In genomic region chr15:101295607-101296225, GRCh38 we compare ENCODE assay signal across 8 cellular contexts.
DNase-seq lines count a peak whose midpoint lies in the region; ATAC-seq lines count a peak whose summit lies in the region.

No MANE protein-coding gene starts in this region.

- peak; percentile 9 for DNase-seq in stimulated activated CD8-positive, alpha-beta memory T cell treated with anti-CD3 and anti-CD28 coated beads, Interleukin-12 subunit alpha, Interleukin-12 subunit beta, amount 100 ng/mL, for 24 hours (ENCODE audit: extremely low read depth)
- DNase-seq in stimulated activated CD8-positive, alpha-beta memory T cell treated with anti-CD3 and anti-CD28 coated beads, Interleukin-4, amount 100 ng/mL, for 48 hours = no peak
- DNase-seq in activated naive CD8-positive, alpha-beta T cell treated with anti-CD3 and anti-CD28 coated beads, Interleukin-2, amount 50 U/mL, for 24 hours = no peak
- DNase-seq in iPS-NIHi7 (ENCODE audit: extremely low spot score) (peak; percentile 54), DMS79 treated with DMSO at 0.1 percent for 48 hours (lab: John Stamatoyannopoulos, UW) (no peak)
- DNase-seq in stimulated activated CD4-positive, alpha-beta T cell treated with anti-CD3 and anti-CD28 coated beads, Interleukin-4, amount 100 ng/mL, for 1 hour = no peak

- no peaks in the 10 kb centered on the region for H3K9me3 Mint-ChIP-seq in activated naive CD8-positive, alpha-beta T cell treated with anti-CD3 and anti-CD28 coated beads, Interleukin-2, amount 50 U/mL, for 24 hours
- H3K9me3 Mint-ChIP-seq in stimulated activated memory B cell treated with anti-CD40 and anti-IgM and Interleukin-4, amounts not matched to agents 10 μg/mL and 1 μg/mL and 100 μg/mL, for 72 hours = no peaks in the 10 kb centered on the region

- peak overlapping the region; percentile 97 for H3K27ac Mint-ChIP-seq in activated naive CD8-positive, alpha-beta T cell treated with anti-CD3 and anti-CD28 coated beads, Interleukin-2, amount 50 U/mL, for 24 hours
- peak overlapping the region; percentile 90 for H3K27ac Mint-ChIP-seq in stimulated activated memory B cell treated with anti-CD40 and anti-IgM and Interleukin-4, amounts not matched to agents 10 μg/mL and 1 μg/mL and 100 μg/mL, for 72 hours

- peaks cover 45% of the 10 kb centered on the region for H3K4me1 Mint-ChIP-seq in activated naive CD8-positive, alpha-beta T cell treated with anti-CD3 and anti-CD28 coated beads, Interleukin-2, amount 50 U/mL, for 24 hours
- peaks cover 19% of the 10 kb centered on the region for H3K4me1 Mint-ChIP-seq in stimulated activated memory B cell treated with anti-CD40 and anti-IgM and Interleukin-4, amounts not matched to agents 10 μg/mL and 1 μg/mL and 100 μg/mL, for 72 hours

- peak; percentile 57 for ATAC-seq in activated naive CD8-positive, alpha-beta T cell treated with anti-CD3 and anti-CD28 coated beads, Interleukin-2, amount 50 U/mL, for 24 hours
- ATAC-seq in stimulated activated memory B cell treated with anti-CD40 and anti-IgM and Interleukin-4, amounts not matched to agents 10 μg/mL and 1 μg/mL and 100 μg/mL, for 72 hours = peak; percentile 70
- no peak for ATAC-seq in HG03469 (IDR thresholded peaks at IDR 0.05; ENCODE audit: unreplicated experiment)

- H3K27me3 Mint-ChIP-seq in activated naive CD8-positive, alpha-beta T cell treated with anti-CD3 and anti-CD28 coated beads, Interleukin-2, amount 50 U/mL, for 24 hours = no peaks in the 10 kb centered on the region
- no peaks in the 10 kb centered on the region for H3K27me3 Mint-ChIP-seq in stimulated activated memory B cell treated with anti-CD40 and anti-IgM and Interleukin-4, amounts not matched to agents 10 μg/mL and 1 μg/mL and 100 μg/mL, for 72 hours

- peaks cover 33% of the 10 kb centered on the region for H3K36me3 Mint-ChIP-seq in activated naive CD8-positive, alpha-beta T cell treated with anti-CD3 and anti-CD28 coated beads, Interleukin-2, amount 50 U/mL, for 24 hours (ENCODE audit: low read depth)
- peaks cover 4% of the 10 kb centered on the region for H3K36me3 Mint-ChIP-seq in stimulated activated memory B cell treated with anti-CD40 and anti-IgM and Interleukin-4, amounts not matched to agents 10 μg/mL and 1 μg/mL and 100 μg/mL, for 72 hours

- peak overlapping the region; percentile 99 for H3K4me3 Mint-ChIP-seq in activated naive CD8-positive, alpha-beta T cell treated with anti-CD3 and anti-CD28 coated beads, Interleukin-2, amount 50 U/mL, for 24 hours
- H3K4me3 Mint-ChIP-seq in stimulated activated memory B cell treated with anti-CD40 and anti-IgM and Interleukin-4, amounts not matched to agents 10 μg/mL and 1 μg/mL and 100 μg/mL, for 72 hours = peak overlapping the region; percentile 92

Comparison
In these comparisons a context has a peak if more than half of its experiments do, and no peak if none do; other contexts are left out.
1. DNase-seq: peak in stimulated activated CD8-positive, alpha-beta memory T cell treated with anti-CD3 and anti-CD28 coated beads, Interleukin-12 subunit alpha, Interleukin-12 subunit beta, amount 100 ng/mL, for 24 hours (single experiment) and iPS-NIHi7 (single experiment); none in stimulated activated CD8-positive, alpha-beta memory T cell treated with anti-CD3 and anti-CD28 coated beads, Interleukin-4, amount 100 ng/mL, for 48 hours (single experiment), activated naive CD8-positive, alpha-beta T cell treated with anti-CD3 and anti-CD28 coated beads, Interleukin-2, amount 50 U/mL, for 24 hours (single experiment), stimulated activated CD4-positive, alpha-beta T cell treated with anti-CD3 and anti-CD28 coated beads, Interleukin-4, amount 100 ng/mL, for 1 hour (single experiment) and DMS79 treated with DMSO at 0.1 percent for 48 hours (single experiment).